In genomic region chr2:234341332-234341985, GRCh38 we compare ENCODE assay signal across 16 cellular contexts.
"Had no signal": no experiment of that assay in that cellular context is flagged by ENCODE, and none has a peak within 500 bp of the region (broad histone marks: within the 10 kb centered on the region; RNA-seq: fewer than 3 reads in every experiment).

No MANE protein-coding gene starts in this region.

- H3K36me3 ChIP-seq: ascending aorta, cardiac muscle cell, suprapubic skin, upper lobe of left lung had no signal

- ATAC-seq: activated CD4-positive, alpha-beta T cell treated with anti-CD3 and anti-CD28 coated beads for 36 hours; activated T-cell treated with anti-CD3 and anti-CD28 coated beads, Interleukin-2, amount 50 U/mL, for 72 hours; left colon; natural killer cell; sciatic nerve; stimulated activated naive CD8-positive, alpha-beta T cell treated with anti-CD3 and anti-CD28 coated beads, Interleukin-15, Interleukin-2, amounts not matched to agents 100 U/mL and 50 U/mL, for 24 hours had no signal

- H3K4me3 ChIP-seq: ascending aorta, cardiac muscle cell, coronary artery, suprapubic skin, upper lobe of left lung had no signal

- H3K4me1 ChIP-seq: ascending aorta, upper lobe of left lung had no signal

- H3K27me3 ChIP-seq: ascending aorta, cardiac muscle cell, suprapubic skin, upper lobe of left lung had no signal

- H3K27ac ChIP-seq: ascending aorta, cardiac muscle cell, coronary artery, epithelial cell of prostate, suprapubic skin, upper lobe of left lung had no signal

- DNase-seq: activated CD4-positive, alpha-beta memory T cell treated with anti-CD3 and anti-CD28 coated beads, Interleukin-2, amount 10 ng/mL, durations not matched to agents 7 days and 5 days; activated CD4-positive, alpha-beta T cell treated with anti-CD3 and anti-CD28 coated beads for 36 hours; activated T-cell treated with anti-CD3 and anti-CD28 coated beads, Interleukin-2, amount 50 U/mL, for 72 hours; effector CD8-positive, alpha-beta T cell; left colon; natural killer cell; stimulated activated CD4-positive, alpha-beta T cell treated with anti-CD3 and anti-CD28 coated beads, Interleukin-2, amount 100 ng/mL, for 48 hours; stimulated activated naive CD8-positive, alpha-beta T cell treated with anti-CD3 and anti-CD28 coated beads, Interleukin-15, Interleukin-2, amounts not matched to agents 100 U/mL and 50 U/mL, for 24 hours; T1000; upper lobe of left lung had no signal

- H3K9me3 ChIP-seq: ascending aorta, upper lobe of left lung had no signal
